ENCODE assay signal across 12 cellular contexts in genomic region chr12:121788176-121788818, GRCh38. TPM values are rescaled to one million over a fixed set of nuclear protein-coding genes. Genes with fewer than 3 reads are reported as not detected.
DNase-seq lines count a peak whose midpoint lies in the region; ATAC-seq and TF ChIP-seq lines count a peak whose summit lies in the region.
"Had no signal": no experiment of that assay in that cellular context is flagged by ENCODE, and none has a peak within 500 bp of the region (broad histone marks: within the 10 kb centered on the region; RNA-seq: fewer than 3 reads in every experiment).

No MANE protein-coding gene starts in this region.

- H4K20me1 ChIP-seq in Loucy (ENCODE audit: insufficient read depth, low read length, poor library complexity, severe bottlenecking) = peaks cover 29% of the 10 kb centered on the region

- no peak overlapping the region for H2AFZ ChIP-seq in Loucy (ENCODE audit: low read length)

- H3K4me3 Mint-ChIP-seq in Caco-2 (ENCODE audit: unreplicated experiment) = no peak overlapping the region
- peak overlapping the region; percentile 83 for H3K4me3 Mint-ChIP-seq in activated naive CD8-positive, alpha-beta T cell treated with anti-CD3 and anti-CD28 coated beads for 36 hours
- H3K4me3 Mint-ChIP-seq in natural killer cell treated with Interleukin-12 subunit alpha and Interleukin-12 subunit beta and Interleukin-15 and Interleukin-18, amount 100 ng/mL, for 72 hours = peak overlapping the region; percentile 56
- H3K4me3 Mint-ChIP-seq: HFFc6 had no signal

- H3K9ac ChIP-seq in Loucy (ENCODE audit: low read depth, low read length, poor library complexity, severe bottlenecking) = peak overlapping the region; percentile 77

- DNase-seq in Caco-2 (no peak), NCI-H2081 (lab: John Stamatoyannopoulos, UW) (no peak), UCSD-AML1 (lab: John Stamatoyannopoulos, UW; ENCODE audit: unreplicated experiment) (no peak)
- peak; percentile 49 for DNase-seq in activated naive CD8-positive, alpha-beta T cell treated with anti-CD3 and anti-CD28 coated beads for 36 hours
- DNase-seq in natural killer cell treated with Interleukin-12 subunit alpha and Interleukin-12 subunit beta and Interleukin-15 and Interleukin-18, amount 100 ng/mL, for 72 hours (ENCODE audit: low spot score) = no peak
- DNase-seq: DMS153, HFFc6, NCI-H2029, retina, testis had no signal

- peaks cover 30% of the 10 kb centered on the region for H3K4me1 ChIP-seq in Caco-2
- H3K4me1 ChIP-seq in Loucy (ENCODE audit: insufficient read depth, low read length, poor library complexity, severe bottlenecking) = peaks cover 58% of the 10 kb centered on the region

- no TSS peak for BruUV-seq in Caco-2 (replicated peaks; lab: Mats Ljungman, UMichigan)

- H3K9me3 ChIP-seq in Caco-2 (no peaks in the 10 kb centered on the region), Loucy (ENCODE audit: insufficient read depth, low read depth, low read length) (no peaks in the 10 kb centered on the region)
- H3K9me3 ChIP-seq: testis had no signal

- peak overlapping the region; percentile 95 for H3K4me2 ChIP-seq in Loucy (ENCODE audit: low read depth, low read length, poor library complexity, severe bottlenecking)

- CTCF ChIA-PET in Caco-2 (lab: Charles Lee) = interaction anchor here (0.7 kb wide), 1 partner anchor 10 kb away, joined by 5 read pairs; no protein-coding TSS in a partner anchor

- H3K27me3 ChIP-seq in Caco-2 (replicated peaks; ENCODE audit: control insufficient read depth, insufficient read depth, low read length) (no peaks in the 10 kb centered on the region), Loucy (ENCODE audit: insufficient read depth, low read length, poor library complexity, severe bottlenecking) (no peaks in the 10 kb centered on the region)
- H3K27me3 ChIP-seq: testis had no signal

- H3K36me3 Mint-ChIP-seq in Caco-2 (ENCODE audit: insufficient read depth, unreplicated experiment) = peaks cover 39% of the 10 kb centered on the region
- H3K36me3 Mint-ChIP-seq in activated naive CD8-positive, alpha-beta T cell treated with anti-CD3 and anti-CD28 coated beads for 36 hours = peaks cover 68% of the 10 kb centered on the region
- peaks cover 5% of the 10 kb centered on the region for H3K36me3 Mint-ChIP-seq in natural killer cell treated with Interleukin-12 subunit alpha and Interleukin-12 subunit beta and Interleukin-15 and Interleukin-18, amount 100 ng/mL, for 72 hours

- H3K36me3 ChIP-seq in Caco-2 (ENCODE audit: control insufficient read depth, insufficient read depth, low read length) = no peaks in the 10 kb centered on the region; the same call in 1 of the 2 replicates
- H3K36me3 ChIP-seq in Loucy (ENCODE audit: insufficient read depth, low read length) = peaks cover 5% of the 10 kb centered on the region; the same call in 1 of the 2 replicates

- H3K27me3 Mint-ChIP-seq in Caco-2 (ENCODE audit: insufficient read depth, unreplicated experiment) = no peaks in the 10 kb centered on the region
- H3K27me3 Mint-ChIP-seq in activated naive CD8-positive, alpha-beta T cell treated with anti-CD3 and anti-CD28 coated beads for 36 hours = no peaks in the 10 kb centered on the region
- H3K27me3 Mint-ChIP-seq in natural killer cell treated with Interleukin-12 subunit alpha and Interleukin-12 subunit beta and Interleukin-15 and Interleukin-18, amount 100 ng/mL, for 72 hours = no peaks in the 10 kb centered on the region

- H3K4me1 Mint-ChIP-seq in Caco-2 (ENCODE audit: low read depth, unreplicated experiment) = peaks cover 15% of the 10 kb centered on the region
- peaks cover 79% of the 10 kb centered on the region for H3K4me1 Mint-ChIP-seq in activated naive CD8-positive, alpha-beta T cell treated with anti-CD3 and anti-CD28 coated beads for 36 hours
- peaks cover 73 to 76% of the 10 kb centered on the region in 2 donors for H3K4me1 Mint-ChIP-seq in natural killer cell treated with Interleukin-12 subunit alpha and Interleukin-12 subunit beta and Interleukin-15 and Interleukin-18, amount 100 ng/mL, for 72 hours (ENCODE audit: low read depth in 2 of 2)

- H3K4me3 ChIP-seq in Caco-2 (ENCODE audit: low read depth, low read length) = no peak overlapping the region
- peak overlapping the region; percentile 72 for H3K4me3 ChIP-seq in Loucy (ENCODE audit: low read length, poor library complexity, severe bottlenecking)
- H3K4me3 ChIP-seq: testis had no signal

- peaks cover 89% of the 10 kb centered on the region for H3K79me2 ChIP-seq in Loucy (ENCODE audit: insufficient read depth, low read length)

- peak overlapping the region; percentile 32 for H3K27ac Mint-ChIP-seq in Caco-2 (ENCODE audit: unreplicated experiment)
- H3K27ac Mint-ChIP-seq in activated naive CD8-positive, alpha-beta T cell treated with anti-CD3 and anti-CD28 coated beads for 36 hours = peak overlapping the region; percentile 98
- peak overlapping the region; percentile 95 to 99 for H3K27ac Mint-ChIP-seq in natural killer cell treated with Interleukin-12 subunit alpha and Interleukin-12 subunit beta and Interleukin-15 and Interleukin-18, amount 100 ng/mL, for 72 hours
- H3K27ac Mint-ChIP-seq: HFFc6 had no signal

- ATAC-seq in natural killer cell treated with Interleukin-12 subunit alpha and Interleukin-12 subunit beta and Interleukin-15 and Interleukin-18, amount 100 ng/mL, for 72 hours = no peak
- ATAC-seq in HG03354 (IDR thresholded peaks at IDR 0.05; ENCODE audit: poor library complexity, severe bottlenecking, unreplicated experiment) = no peak

- peaks cover 3% of the 10 kb centered on the region; the same call in 1 of the 2 replicates for H3F3A ChIP-seq in Loucy (ENCODE audit: low read depth)

- H3K9me2 ChIP-seq in Loucy (replicated peaks; ENCODE audit: low read depth, low read length) = no peaks in the 10 kb centered on the region

- TF ChIP-seq CTCF in Caco-2 (IDR thresholded peaks at IDR 0.05; ENCODE audit: insufficient read depth in 1 of 2, low read depth in 1 of 2, low read length in 1 of 2, severe bottlenecking in 1 of 2, unreplicated experiment in 1 of 2) (no peak), Loucy (conservative IDR thresholded peaks at IDR 0.05; ENCODE audit: low read length) (no peak)

- H3K9me3 Mint-ChIP-seq in Caco-2 (ENCODE audit: unreplicated experiment) = no peaks in the 10 kb centered on the region
- H3K9me3 Mint-ChIP-seq in activated naive CD8-positive, alpha-beta T cell treated with anti-CD3 and anti-CD28 coated beads for 36 hours = no peaks in the 10 kb centered on the region
- H3K9me3 Mint-ChIP-seq in natural killer cell treated with Interleukin-12 subunit alpha and Interleukin-12 subunit beta and Interleukin-15 and Interleukin-18, amount 100 ng/mL, for 72 hours = no peaks in the 10 kb centered on the region
- H3K9me3 Mint-ChIP-seq: HFFc6 had no signal

- POLR2A ChIA-PET in Caco-2 (lab: Charles Lee) = interaction anchor here (0.6 kb wide), 1 partner anchor 20 kb away, joined by 6 read pairs; no protein-coding TSS in a partner anchor

- intact Hi-C loops in Caco-2 (cut with micrococcal nuclease; ENCODE audit: unreplicated experiment) = no loop called here

RNA-seq across cellular contexts. Expression of gene RHOF, which starts 5.2 kb away (rescaled TPM):
- total RNA-seq in Caco-2 (2022) = 33.8 and 36.7 TPM in 2 replicates
- total RNA-seq in activated naive CD8-positive, alpha-beta T cell treated with anti-CD3 and anti-CD28 coated beads for 36 hours = 10 to 100 TPM; 78.6 to 85.5 TPM
- 10 to 100 TPM; 76.1 to 78.0 TPM for total RNA-seq in natural killer cell treated with Interleukin-12 subunit alpha and Interleukin-12 subunit beta and Interleukin-15 and Interleukin-18, amount 100 ng/mL, for 72 hours

RNA-seq across cellular contexts. Expression of gene SETD1B, which starts 15.5 kb away (rescaled TPM):
- total RNA-seq in Caco-2 (2022) = 16.8 and 17.6 TPM in 2 replicates
- total RNA-seq in activated naive CD8-positive, alpha-beta T cell treated with anti-CD3 and anti-CD28 coated beads for 36 hours = 10 to 100 TPM; 15.0 to 15.6 TPM
- 10 to 100 TPM; 27.1 to 40.8 TPM for total RNA-seq in natural killer cell treated with Interleukin-12 subunit alpha and Interleukin-12 subunit beta and Interleukin-15 and Interleukin-18, amount 100 ng/mL, for 72 hours

Comparison
In these comparisons a context has a peak if more than half of its experiments do, and no peak if none do; other contexts are left out.
1. H3K27ac Mint-ChIP-seq: peak in every context shown above with its lines; median percentile 98 in activated naive CD8-positive, alpha-beta T cell treated with anti-CD3 and anti-CD28 coated beads for 36 hours; 97 in natural killer cell treated with Interleukin-12 subunit alpha and Interleukin-12 subunit beta and Interleukin-15 and Interleukin-18, amount 100 ng/mL, for 72 hours; 32 in Caco-2.